Comparison of ENCODE assay signal across 8 cellular contexts in the genomic region with DNA sequence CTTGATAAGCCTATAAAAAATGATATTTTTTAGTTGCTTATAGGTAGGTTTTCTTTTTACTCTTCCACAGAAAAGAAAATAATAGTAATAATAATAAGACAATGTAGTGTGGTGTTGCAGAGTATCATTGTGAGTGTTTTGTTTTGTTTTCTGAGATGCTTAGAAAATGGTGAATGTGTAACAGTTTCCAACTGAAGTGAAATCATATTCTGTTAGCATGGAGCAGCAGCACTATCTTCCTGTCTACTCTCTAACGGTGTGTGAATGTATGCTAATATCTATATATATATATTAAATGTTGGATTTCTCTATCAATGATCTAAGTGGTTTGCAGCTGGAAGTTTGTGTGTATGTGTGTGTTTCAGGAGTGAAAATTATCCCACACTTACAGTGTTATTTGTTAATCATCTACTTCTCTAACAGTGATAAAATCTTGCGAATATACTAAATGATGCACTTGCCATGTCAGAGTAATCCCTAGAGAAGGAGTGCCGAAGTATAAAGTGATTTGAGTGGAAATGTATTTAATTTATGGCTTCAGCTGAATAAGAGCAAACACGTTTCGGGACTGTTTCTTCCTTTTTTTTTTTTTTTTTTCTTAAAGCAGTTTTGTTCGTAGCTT. TPM values are rescaled to one million over a fixed set of nuclear protein-coding genes. Genes with fewer than 3 reads are reported as not detected.
A peak's percentile ranks its signal among the peaks of the same experiment; 100 is the strongest.
DNase-seq lines count a peak whose midpoint lies in the region; ATAC-seq and TF ChIP-seq lines count a peak whose summit lies in the region.

No MANE protein-coding gene starts in this region.

- ATAC-seq in activated T-helper 17 cell treated with anti-CD3 and anti-CD28 coated beads, Interleukin-2, amount 50 U/mL, for 72 hours (replicated peaks) = no peak
- ATAC-seq in memory B cell (ENCODE audit: low read depth) (no peak), HG02642 (IDR thresholded peaks at IDR 0.05; ENCODE audit: poor library complexity, unreplicated experiment) (no peak)

- DNase-seq in activated naive CD4-positive, alpha-beta T cell treated with anti-CD3 and anti-CD28 coated beads for 36 hours = no peak
- DNase-seq in activated naive CD4-positive, alpha-beta T cell (lab: John Stamatoyannopoulos, UW) = no peak
- no peak for DNase-seq in memory B cell (ENCODE audit: low spot score in 2 of 2)
- no peak for DNase-seq in type B pancreatic cell (ENCODE audit: extremely low spot score, unreplicated experiment)
- no peak for DNase-seq in DMS114 treated with DMSO at 0.1 percent for 48 hours (lab: John Stamatoyannopoulos, UW; ENCODE audit: unreplicated experiment)
- no peak for DNase-seq in stimulated activated CD4-positive, alpha-beta T cell treated with anti-CD3 and anti-CD28 coated beads, Interleukin-1b, Interleukin-23, amount 100 ng/mL, for 48 hours

- CTCF ChIA-PET in activated naive CD4-positive, alpha-beta T cell treated with anti-CD3 and anti-CD28 coated beads for 36 hours (lab: Charles Lee) = interaction anchor here (1.0 to 1.4 kb wide), 3 partner anchors 35 to 161 kb away, joined by 3 to 6 read pairs (median 5); partner anchors contain the start of gene PRKACB

- intact Hi-C loops in activated naive CD4-positive, alpha-beta T cell treated with anti-CD3 and anti-CD28 coated beads for 36 hours (cut with micrococcal nuclease) = loop anchor here (1.0 to 10.0 kb wide), 7 partner anchors 131 to 1403 kb away; partner anchors contain the start of genes BCL10, SSX2IP, TTLL7 and ZNHIT6

- H3K4me1 Mint-ChIP-seq in activated naive CD4-positive, alpha-beta T cell treated with anti-CD3 and anti-CD28 coated beads for 36 hours (ENCODE audit: low read depth) = peaks cover 48% of the 10 kb centered on the region
- peaks cover 20% of the 10 kb centered on the region for H3K4me1 Mint-ChIP-seq in activated T-helper 17 cell treated with anti-CD3 and anti-CD28 coated beads, Interleukin-2, amount 50 U/mL, for 72 hours
- H3K4me1 Mint-ChIP-seq in memory B cell (peaks cover 22% of the 10 kb centered on the region), type B pancreatic cell (ENCODE audit: unreplicated experiment) (peaks cover 53% of the 10 kb centered on the region)

- H3K4me3 Mint-ChIP-seq in activated naive CD4-positive, alpha-beta T cell treated with anti-CD3 and anti-CD28 coated beads for 36 hours = peak overlapping the region; percentile 73
- H3K4me3 Mint-ChIP-seq in activated T-helper 17 cell treated with anti-CD3 and anti-CD28 coated beads, Interleukin-2, amount 50 U/mL, for 72 hours = peak overlapping the region; percentile 42
- H3K4me3 Mint-ChIP-seq in memory B cell (peak overlapping the region; percentile 67), type B pancreatic cell (peak overlapping the region; percentile 89)

- peaks cover 1% of the 10 kb centered on the region for H3K9me3 Mint-ChIP-seq in activated naive CD4-positive, alpha-beta T cell treated with anti-CD3 and anti-CD28 coated beads for 36 hours
- no peaks in the 10 kb centered on the region for H3K9me3 Mint-ChIP-seq in activated T-helper 17 cell treated with anti-CD3 and anti-CD28 coated beads, Interleukin-2, amount 50 U/mL, for 72 hours
- no peaks in the 10 kb centered on the region for H3K9me3 Mint-ChIP-seq in memory B cell
- H3K9me3 Mint-ChIP-seq in type B pancreatic cell = no peaks in the 10 kb centered on the region

- H3K27me3 Mint-ChIP-seq in activated naive CD4-positive, alpha-beta T cell treated with anti-CD3 and anti-CD28 coated beads for 36 hours (ENCODE audit: low read depth) = no peaks in the 10 kb centered on the region
- peaks cover 12% of the 10 kb centered on the region for H3K27me3 Mint-ChIP-seq in activated T-helper 17 cell treated with anti-CD3 and anti-CD28 coated beads, Interleukin-2, amount 50 U/mL, for 72 hours
- peaks cover 3% of the 10 kb centered on the region for H3K27me3 Mint-ChIP-seq in memory B cell
- H3K27me3 Mint-ChIP-seq in type B pancreatic cell = no peaks in the 10 kb centered on the region

- H3K36me3 Mint-ChIP-seq in activated naive CD4-positive, alpha-beta T cell treated with anti-CD3 and anti-CD28 coated beads for 36 hours (ENCODE audit: low read depth) = no peaks in the 10 kb centered on the region
- H3K36me3 Mint-ChIP-seq in activated T-helper 17 cell treated with anti-CD3 and anti-CD28 coated beads, Interleukin-2, amount 50 U/mL, for 72 hours (ENCODE audit: low read depth) = no peaks in the 10 kb centered on the region
- H3K36me3 Mint-ChIP-seq in memory B cell = peaks cover under 1% of the 10 kb centered on the region
- peaks cover 2% of the 10 kb centered on the region for H3K36me3 Mint-ChIP-seq in type B pancreatic cell

- TF ChIP-seq CTCF in type B pancreatic cell (conservative IDR thresholded peaks at IDR 0.05) = no peak

- no peak overlapping the region for H3K27ac Mint-ChIP-seq in activated naive CD4-positive, alpha-beta T cell treated with anti-CD3 and anti-CD28 coated beads for 36 hours
- H3K27ac Mint-ChIP-seq in activated T-helper 17 cell treated with anti-CD3 and anti-CD28 coated beads, Interleukin-2, amount 50 U/mL, for 72 hours = no peak overlapping the region
- H3K27ac Mint-ChIP-seq in memory B cell (no peak overlapping the region), type B pancreatic cell (peak overlapping the region; percentile 87)

RNA-seq across cellular contexts. Expression of gene SAMD13, which starts 0.4 kb away (rescaled TPM):
- under 1 TPM; 0.30 to 0.36 TPM for total RNA-seq in activated naive CD4-positive, alpha-beta T cell treated with anti-CD3 and anti-CD28 coated beads for 36 hours
- not detected for total RNA-seq in activated T-helper 17 cell treated with anti-CD3 and anti-CD28 coated beads, Interleukin-2, amount 50 U/mL, for 72 hours
- 3.6 and 6.0 TPM in 2 replicates for total RNA-seq in type B pancreatic cell (ENCODE audit: low replicate concordance)
